8 cellular contexts compared by ENCODE assay signal in the genomic region with DNA sequence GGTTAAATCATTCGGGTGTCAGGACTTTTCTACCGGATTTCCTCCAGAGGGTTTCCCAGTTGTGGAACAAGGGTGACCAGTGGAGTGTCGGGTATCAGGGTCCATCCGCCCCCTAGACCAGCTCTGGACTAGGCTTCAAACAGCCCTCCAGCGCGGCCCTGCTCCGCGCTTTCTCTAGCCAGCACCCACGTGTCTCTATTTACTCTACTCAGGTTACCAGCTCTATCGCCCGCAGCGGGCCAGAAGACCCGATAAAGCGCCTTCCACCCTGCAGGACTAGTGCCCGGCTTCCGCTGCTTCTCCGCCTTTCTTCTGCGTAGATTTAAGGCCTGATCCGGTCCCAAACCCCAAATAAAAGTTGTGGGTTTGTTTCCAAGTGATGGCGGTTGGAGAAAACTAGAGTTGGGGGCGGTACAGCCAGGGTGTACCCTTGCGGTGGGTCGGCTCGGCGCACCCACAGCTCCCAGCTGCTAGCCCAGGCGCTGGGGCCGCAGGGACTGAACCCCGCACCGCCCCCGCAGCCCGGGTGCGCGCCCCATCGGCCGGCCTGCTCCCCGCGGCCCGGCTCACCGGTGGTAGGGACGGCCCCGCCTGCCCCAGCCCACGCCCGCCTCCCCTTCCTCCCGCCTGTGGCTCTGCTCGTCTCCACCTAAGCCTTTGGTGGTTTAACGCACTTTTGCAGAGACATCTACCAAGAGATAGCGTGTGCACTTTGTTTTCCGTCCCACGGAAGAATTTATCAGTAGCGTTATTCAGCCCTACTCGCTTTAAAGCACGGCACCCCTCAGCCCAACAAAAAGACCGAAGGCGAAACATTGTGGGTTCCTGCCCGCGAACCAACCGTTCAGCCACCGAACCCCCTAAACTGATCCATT. TPM values are rescaled to one million over a fixed set of nuclear protein-coding genes. Genes with fewer than 3 reads are reported as not detected.
DNase-seq lines count a peak whose midpoint lies in the region; ATAC-seq, FAIRE-seq and TF ChIP-seq lines count a peak whose summit lies in the region.

No MANE protein-coding gene starts in this region.

- peak overlapping the region; percentile 98 for H3K4me3 Mint-ChIP-seq in activated T-cell treated with anti-CD3 and anti-CD28 coated beads, Interleukin-2, amount 50 U/mL, for 24 hours
- H3K4me3 Mint-ChIP-seq in glutamatergic neuron (ENCODE audit: unreplicated experiment) = peak overlapping the region; percentile 97

- ATAC-seq in A549 (no peak), GM21360 (IDR thresholded peaks at IDR 0.05; ENCODE audit: unreplicated experiment) (peak; percentile 36), HG02981 (IDR thresholded peaks at IDR 0.05; ENCODE audit: unreplicated experiment) (no peak), GM21737 (IDR thresholded peaks at IDR 0.05; ENCODE audit: unreplicated experiment) (no peak)

- CTCF ChIA-PET in A549 (lab: Yijun Ruan, JAX) = no interaction called here

- H3K36me3 ChIP-seq in sigmoid colon = no peaks in the 10 kb centered on the region

- POLR2A ChIA-PET in A549 (lab: Yijun Ruan, JAX) = no interaction called here

- TF ChIP-seq POLR2A in A549 (IDR thresholded peaks at IDR 0.05; ENCODE audit: low read length) (no peak), sigmoid colon (IDR thresholded peaks at IDR 0.05) (no peak)

- peaks cover 56% of the 10 kb centered on the region for H3K4me1 Mint-ChIP-seq in activated T-cell treated with anti-CD3 and anti-CD28 coated beads, Interleukin-2, amount 50 U/mL, for 24 hours (ENCODE audit: low read depth)
- H3K4me1 Mint-ChIP-seq in glutamatergic neuron (ENCODE audit: low read depth, unreplicated experiment) = peaks cover 22% of the 10 kb centered on the region

- DNase-seq in A549 (ENCODE audit: low read depth in 1 of 2, low spot score in 1 of 2) (no peak), NCI-H526 treated with DMSO at 0.1 percent for 48 hours (lab: John Stamatoyannopoulos, UW) (peak; percentile 67), glutamatergic neuron (peak; percentile 61), sigmoid colon (no peak)
- DNase-seq in activated T-cell treated with anti-CD3 and anti-CD28 coated beads, Interleukin-2, amount 50 U/mL, for 24 hours = peak; percentile 82

- no peak overlapping the region for H3K27ac ChIP-seq in A549
- H3K27ac ChIP-seq in sigmoid colon = no peak overlapping the region

- peaks cover 53 to 100% (median 83%) of the 10 kb centered on the region in 3 donors for H3K27me3 ChIP-seq in sigmoid colon

- FAIRE-seq in A549 (lab: Jason Lieb, UNC) = no peak

- intact Hi-C loops in sigmoid colon (cut with DNase I) = no loop called here

- H3K4me3 ChIP-seq in A549 (no peak overlapping the region), sigmoid colon (peak overlapping the region in 3 of 4 donors; percentile 42 to 53 (median 52))

- peaks cover 56% of the 10 kb centered on the region for H3K36me3 Mint-ChIP-seq in activated T-cell treated with anti-CD3 and anti-CD28 coated beads, Interleukin-2, amount 50 U/mL, for 24 hours (ENCODE audit: low read depth)
- H3K36me3 Mint-ChIP-seq in glutamatergic neuron (ENCODE audit: unreplicated experiment) = no peaks in the 10 kb centered on the region

- peak overlapping the region; percentile 96 for H3K27ac Mint-ChIP-seq in activated T-cell treated with anti-CD3 and anti-CD28 coated beads, Interleukin-2, amount 50 U/mL, for 24 hours
- H3K27ac Mint-ChIP-seq in glutamatergic neuron (ENCODE audit: unreplicated experiment) = no peak overlapping the region

- TF ChIP-seq CTCF in A549 (IDR thresholded peaks at IDR 0.05) (no peak), glutamatergic neuron (IDR thresholded peaks at IDR 0.05; ENCODE audit: partially characterized antibody, unreplicated experiment) (no peak), sigmoid colon (IDR thresholded peaks at IDR 0.05) (no peak)

- H3K9me3 ChIP-seq in A549 (no peaks in the 10 kb centered on the region), sigmoid colon (no peaks in the 10 kb centered on the region)

- H3K27me3 Mint-ChIP-seq in activated T-cell treated with anti-CD3 and anti-CD28 coated beads, Interleukin-2, amount 50 U/mL, for 24 hours = peaks cover 14% of the 10 kb centered on the region
- peaks cover 36% of the 10 kb centered on the region for H3K27me3 Mint-ChIP-seq in glutamatergic neuron (ENCODE audit: unreplicated experiment)

- TF ChIP-seq EP300 in A549 (IDR thresholded peaks at IDR 0.05) (no peak), sigmoid colon (IDR thresholded peaks at IDR 0.05) (no peak)

- H3K9me3 Mint-ChIP-seq in activated T-cell treated with anti-CD3 and anti-CD28 coated beads, Interleukin-2, amount 50 U/mL, for 24 hours = no peaks in the 10 kb centered on the region
- peaks cover 13% of the 10 kb centered on the region for H3K9me3 Mint-ChIP-seq in glutamatergic neuron (ENCODE audit: unreplicated experiment)

- H3K4me1 ChIP-seq in A549 = peaks cover 10% of the 10 kb centered on the region; the same call in 1 of the 3 replicates
- peaks cover 0 to 37% (median 30%) of the 10 kb centered on the region in 4 donors for H3K4me1 ChIP-seq in sigmoid colon

- H3K4me2 ChIP-seq in A549 = peak overlapping the region; percentile 97; the same call in 2 of the 3 replicates

- 57% methylated on average over 37 of the region's 58 CpGs for WGBS in A549 (ENCODE audit: missing lambda C conversion rate)
- 1 to 2% methylated on average over 58 of the region's 58 CpGs for WGBS in sigmoid colon, 2 donors

- TF ChIP-seq RAD21 in A549 (conservative IDR thresholded peaks at IDR 0.05 in 1 of 2, IDR thresholded peaks at IDR 0.05 in 1 of 2) = no peak

TF ChIP-seq in A549, 52 proteins besides CTCF, POLR2A, EP300 and RAD21:
- TF ChIP-seq TP53 (CRISPR knock-in tag; IDR thresholded peaks at IDR 0.05) = no peak
- TF ChIP-seq MAX (IDR thresholded peaks at IDR 0.05) = no peak
- no peak for TF ChIP-seq CHD4 (IDR thresholded peaks at IDR 0.05; ENCODE audit: borderline replicate concordance)
- TF ChIP-seq CEBPB (IDR thresholded peaks at IDR 0.05) = no peak
- no peak for TF ChIP-seq CHD2 (IDR thresholded peaks at IDR 0.05; ENCODE audit: low read length, partially characterized antibody)
- TF ChIP-seq SREBF2 (IDR thresholded peaks at IDR 0.05) = no peak
- TF ChIP-seq ZSCAN20 (CRISPR knock-in tag; IDR thresholded peaks at IDR 0.05) = no peak
- TF ChIP-seq CBX8 (IDR thresholded peaks at IDR 0.05) = no peak
- TF ChIP-seq FOXS1 (CRISPR knock-in tag; IDR thresholded peaks at IDR 0.05) = no peak
- TF ChIP-seq SMC3 (IDR thresholded peaks at IDR 0.05) = no peak
- no peak for TF ChIP-seq FOSL2 (IDR thresholded peaks at IDR 0.05)
- no peak for TF ChIP-seq FOSL2 (CRISPR knock-in tag; IDR thresholded peaks at IDR 0.05)
- TF ChIP-seq, protein P1, sequence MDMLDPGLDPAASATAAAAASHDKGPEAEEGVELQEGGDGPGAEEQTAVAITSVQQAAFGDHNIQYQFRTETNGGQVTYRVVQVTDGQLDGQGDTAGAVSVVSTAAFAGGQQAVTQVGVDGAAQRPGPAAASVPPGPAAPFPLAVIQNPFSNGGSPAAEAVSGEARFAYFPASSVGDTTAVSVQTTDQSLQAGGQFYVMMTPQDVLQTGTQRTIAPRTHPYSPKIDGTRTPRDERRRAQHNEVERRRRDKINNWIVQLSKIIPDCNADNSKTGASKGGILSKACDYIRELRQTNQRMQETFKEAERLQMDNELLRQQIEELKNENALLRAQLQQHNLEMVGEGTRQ (IDR thresholded peaks at IDR 0.05) = no peak
- no peak for TF ChIP-seq ZFP36 (IDR thresholded peaks at IDR 0.05; ENCODE audit: borderline replicate concordance, partially characterized antibody)
- no peak for TF ChIP-seq RFX5 (IDR thresholded peaks at IDR 0.05)
- TF ChIP-seq PBX3 (IDR thresholded peaks at IDR 0.05) = no peak
- no peak for TF ChIP-seq HOXB13 (CRISPR knock-in tag; IDR thresholded peaks at IDR 0.05; ENCODE audit: low read depth)
- no peak for TF ChIP-seq BHLHE40 (IDR thresholded peaks at IDR 0.05; ENCODE audit: low read depth, low read length)

RNA-seq across cellular contexts. Expression of gene LEF1, which starts 2.1 kb away (rescaled TPM):
- not detected in 2 replicates for polyA plus RNA-seq in A549 (2011; rRNA removed)
- 0.04 TPM in 1 of 2 replicates, not detected in the other for polyA plus RNA-seq in A549 (2012; cell fraction: cytosol; rRNA removed)
- polyA plus RNA-seq in A549 (2012; cell fraction: nucleus; rRNA removed) = not detected in 2 replicates
- polyA plus RNA-seq in A549 (2017; fragmentation: RNase III; extraction: RNeasy Plus Mini Kit Qiagen cat#74134 plus additional on column Dnase treatment) = not detected in 3 replicates
- polyA minus RNA-seq in A549 (2011; rRNA and poly(A)+ RNA removed) = not detected in 2 replicates
- 0.98 TPM for total RNA-seq in glutamatergic neuron (ENCODE audit: unreplicated experiment)
- total RNA-seq in sigmoid colon = 1 to 10 TPM in 3 of 4 donors, under 1 TPM in 1; 0.83 to 3.3 (median 3.2) TPM
- polyA plus RNA-seq in sigmoid colon = 10 to 100 TPM in 1 of 3 donors, 1 to 10 TPM in 1, not detected in 1; 2.3 to 25.3 TPM

Comparison
In these comparisons a context has a peak if more than half of its experiments do, and no peak if none do; other contexts are left out.
1. DNase-seq: peak in NCI-H526 treated with DMSO at 0.1 percent for 48 hours (single experiment), activated T-cell treated with anti-CD3 and anti-CD28 coated beads, Interleukin-2, amount 50 U/mL, for 24 hours (single experiment) and glutamatergic neuron (single experiment); none in A549 (0 of 2) and sigmoid colon (single experiment).